Comparison of ENCODE assay signal across 25 cellular contexts in genomic region chr17:63496177-63496576, GRCh38. TPM values are rescaled to one million over a fixed set of nuclear protein-coding genes. Genes with fewer than 3 reads are reported as not detected.
DNase-seq lines count a peak whose midpoint lies in the region; ATAC-seq, FAIRE-seq and TF ChIP-seq lines count a peak whose summit lies in the region.
"Had no signal": no experiment of that assay in that cellular context is flagged by ENCODE, and none has a peak within 500 bp of the region (broad histone marks: within the 10 kb centered on the region; RNA-seq: fewer than 3 reads in every experiment).

No MANE protein-coding gene starts in this region.

- no TSS peak for BruUV-seq in IMR-90 (replicated peaks; lab: Mats Ljungman, UMichigan)

- peaks cover 2% of the 10 kb centered on the region; the same call in 1 of the 2 replicates for H3K27me3 ChIP-seq in H7 (ENCODE audit: control insufficient read depth, insufficient read depth, low read length)
- no peaks in the 10 kb centered on the region for H3K27me3 ChIP-seq in IMR-90 (ENCODE audit: control insufficient read depth, insufficient read depth, low read length)
- peaks cover 10% of the 10 kb centered on the region for H3K27me3 ChIP-seq in osteoblast (ENCODE audit: insufficient read depth, low read length)
- H3K27me3 ChIP-seq: BE2C had no signal

- H2AFZ ChIP-seq in IMR-90 (replicated peaks; ENCODE audit: low read length, poor library complexity) = peak overlapping the region; percentile 9
- no peak overlapping the region for H2AFZ ChIP-seq in osteoblast (ENCODE audit: low read length)
- H2AFZ ChIP-seq: GM23248 had no signal

- H3K9me3 ChIP-seq in IMR-90 (ENCODE audit: control insufficient read depth, insufficient read depth, low read length) = no peaks in the 10 kb centered on the region
- no peaks in the 10 kb centered on the region for H3K9me3 ChIP-seq in kidney (ENCODE audit: control insufficient read depth in 1 of 2, low read length in 2 of 2)
- H3K9me3 ChIP-seq in osteoblast (ENCODE audit: low read depth, low read length) = no peaks in the 10 kb centered on the region
- H3K9me3 ChIP-seq: BE2C had no signal

- H3K27ac ChIP-seq in IMR-90 (ENCODE audit: insufficient read depth, low read length) (0 out of 2 replicates have a peak overlapping the region, but pooled peaks have one; percentile 15), kidney (ENCODE audit: low read depth in 2 of 2, low read length in 2 of 2) (peak overlapping the region; percentile 79 to 87), osteoblast (ENCODE audit: low read depth, low read length) (no peak overlapping the region)
- H3K27ac ChIP-seq: GM23248 had no signal

- H3K79me2 ChIP-seq in osteoblast (ENCODE audit: insufficient read depth, low read length) = no peaks in the 10 kb centered on the region

- H3K36me3 ChIP-seq in H7 (replicated peaks; ENCODE audit: control insufficient read depth, insufficient read depth, low read length) (no peaks in the 10 kb centered on the region), IMR-90 (ENCODE audit: control insufficient read depth, insufficient read depth, low read length) (no peaks in the 10 kb centered on the region), kidney (ENCODE audit: control insufficient read depth in 1 of 2, insufficient read depth in 2 of 2, low read length in 2 of 2) (no peaks in the 10 kb centered on the region), osteoblast (ENCODE audit: insufficient read depth, low read length) (no peaks in the 10 kb centered on the region)

- WGBS in IMR-90 (ENCODE audit: extremely low coverage in 2 of 2, insufficient read length in 1 of 2), 2 experiments = 100% methylated on average over 1 of the region's 12 CpGs; no CpG with 5 or more reads in 1 of the 2 experiments

- H3K9me1 ChIP-seq in IMR-90 (ENCODE audit: insufficient read depth, low read length) = peaks cover 24% of the 10 kb centered on the region

- no peak for TF ChIP-seq POLR2A in IMR-90 (IDR thresholded peaks at IDR 0.05; ENCODE audit: low read depth, low read length)

- POLR2A ChIA-PET in IMR-90 (lab: Charles Lee; ENCODE audit: unreplicated experiment) = no interaction called here

- H3K4me1 ChIP-seq in IMR-90 (ENCODE audit: control insufficient read depth, insufficient read depth, low read length) (peaks cover 27% of the 10 kb centered on the region), kidney (ENCODE audit: control insufficient read depth in 1 of 2, insufficient read depth in 1 of 2, low read depth in 1 of 2, low read length in 2 of 2) (peaks cover 20 to 22% of the 10 kb centered on the region in 2 donors), osteoblast (ENCODE audit: insufficient read depth, low read length) (peaks cover 4% of the 10 kb centered on the region)

- peak overlapping the region in 1 of 2 experiments; percentile 73; a peak in 1 of 4 replicates for H4K8ac ChIP-seq in IMR-90 (ENCODE audit: low read depth in 2 of 2, low read length in 2 of 2)

- H2AK5ac ChIP-seq in IMR-90 (ENCODE audit: low read depth, low read length) = peak overlapping the region; percentile 97

- CTCF ChIA-PET in IMR-90 (lab: Yijun Ruan, JAX) = no interaction called here

- in situ Hi-C loops in IMR-90 (cut with MboI; ENCODE audit: low sequenced_read_pairs) = no loop called here

- intact Hi-C loops in IMR-90 (cut with micrococcal nuclease) (no loop called here), kidney (cut with DNase I) (no loop called here)

- H2BK5ac ChIP-seq in IMR-90 (ENCODE audit: low read depth, low read length, poor library complexity, severe bottlenecking) = peak overlapping the region; percentile 21

- no peak for TF ChIP-seq RAD21 in IMR-90 (IDR thresholded peaks at IDR 0.05; ENCODE audit: low read length)

- H3K79me1 ChIP-seq in IMR-90 (ENCODE audit: low read depth in 1 of 2, low read length in 2 of 2) = peaks cover 0 to 2% of the 10 kb centered on the region in 2 experiments; a peak in 1 of 4 replicates

- H3K14ac ChIP-seq in IMR-90 (replicated peaks; ENCODE audit: low read depth, low read length) = peak overlapping the region; percentile 64

- peak overlapping the region; percentile 83; the same call in 2 of the 3 replicates for H2BK15ac ChIP-seq in IMR-90 (ENCODE audit: low read depth, low read length)

- dilution Hi-C loops in IMR-90 (cut with HindIII; ENCODE audit: low sequenced_read_pairs, unreplicated experiment) = no loop called here

- peak overlapping the region; percentile 98 for H3K4ac ChIP-seq in IMR-90 (ENCODE audit: low read depth, low read length)

- H4K20me1 ChIP-seq in IMR-90 (ENCODE audit: insufficient read depth, low read length) (no peaks in the 10 kb centered on the region), osteoblast (ENCODE audit: insufficient read depth, low read length) (no peaks in the 10 kb centered on the region)

- TF ChIP-seq CTCF in IMR-90 (conservative IDR thresholded peaks at IDR 0.05; ENCODE audit: low read depth, low read length) = no peak
- TF ChIP-seq CTCF in kidney (IDR thresholded peaks at IDR 0.05; ENCODE audit: borderline replicate concordance, extremely low read depth, insufficient read depth) = no peak
- TF ChIP-seq CTCF in osteoblast (IDR thresholded peaks at IDR 0.05; ENCODE audit: extremely low read depth, low read depth, low read length) = no peak

- DNase-seq in H7 (peak; percentile 33), IMR-90 (no peak), kidney (peak; percentile 60), osteoblast (ENCODE audit: insufficient read length, low spot score, missing footprints) (peak; percentile 48), NCI-H1694 (lab: John Stamatoyannopoulos, UW) (no peak)
- no peak for DNase-seq in NK-92 treated with Interleukin-12 subunit alpha and Interleukin-12 subunit beta, amount 100 ng/mL, for 24 hours (lab: John Stamatoyannopoulos, UW)
- DNase-seq: ACHN; BE2C; C1 segment of cervical spinal cord; CD4-positive, CD25-positive, alpha-beta regulatory T cell; COR-L47; DMS 273 treated with DMSO at 0.1 percent for 48 hours; DMS53; DND-41; EL; GM23248; HFFc6 had no signal

- H3K18ac ChIP-seq in IMR-90 (ENCODE audit: low read depth, low read length) = peak overlapping the region; percentile 53; the same call in 1 of the 2 replicates

- peak overlapping the region; percentile 73 for H4K91ac ChIP-seq in IMR-90 (ENCODE audit: insufficient read depth, low read depth, low read length)

- H2AK9ac ChIP-seq in IMR-90 (replicated peaks; ENCODE audit: low read depth, low read length, poor library complexity) = peak overlapping the region; percentile 40

- H3K56ac ChIP-seq in IMR-90 (ENCODE audit: extremely low read depth, insufficient read depth, low read length) = no peak overlapping the region

- FAIRE-seq in kidney (lab: Jason Lieb, UNC) = no peak
- FAIRE-seq: A204.1, GM12878, H54, HTR-8/SVneo had no signal

- ATAC-seq in IMR-90 (ENCODE audit: low read depth) (no peak), HG03135 (IDR thresholded peaks at IDR 0.05; ENCODE audit: unreplicated experiment) (no peak)
- ATAC-seq: GM12878, HCT116 had no signal

- H2BK20ac ChIP-seq in IMR-90 (ENCODE audit: low read depth, low read length) = peak overlapping the region; percentile 77

- H3K23ac ChIP-seq in IMR-90 (ENCODE audit: low read depth, low read length) = no peak overlapping the region

- no peak overlapping the region for H3K4me3 ChIP-seq in H7 (ENCODE audit: insufficient read depth, low read depth, low read length)
- H3K4me3 ChIP-seq in IMR-90 (ENCODE audit: insufficient read depth, low read depth, low read length) = no peak overlapping the region
- no peak overlapping the region for H3K4me3 ChIP-seq in kidney (ENCODE audit: low read length in 2 of 2)
- H3K4me3 ChIP-seq in osteoblast (ENCODE audit: insufficient read depth, low read length) = no peak overlapping the region
- H3K4me3 ChIP-seq: GM12878, GM23248 had no signal

- no peak overlapping the region for H3K4me2 ChIP-seq in IMR-90 (ENCODE audit: low read depth, low read length)
- H3K4me2 ChIP-seq in osteoblast (ENCODE audit: insufficient read depth, low read length) = no peak overlapping the region

- peak overlapping the region; percentile 98 for H2BK120ac ChIP-seq in IMR-90 (ENCODE audit: low read depth, low read length)

- no peak overlapping the region for H4K5ac ChIP-seq in IMR-90 (ENCODE audit: low read depth, low read length)

- H3K9ac ChIP-seq in IMR-90 (ENCODE audit: low read depth, low read length) (no peak overlapping the region), kidney (ENCODE audit: low read length in 2 of 2) (peak overlapping the region in 1 of 2 donors; percentile 10)
- H3K9ac ChIP-seq: GM23248 had no signal

RNA-seq across cellular contexts. Expression of gene ACE, which starts 19.3 kb away (rescaled TPM):
- 4.6 and 7.6 TPM in 2 replicates for total RNA-seq in H7 (2014; rRNA removed; shearing (Covaris generic))
- total RNA-seq in IMR-90 (2012; rRNA removed) = 1.4 TPM in 2 replicates
- polyA plus RNA-seq in IMR-90 (2012; rRNA removed) = 3.5 and 5.8 TPM in 2 replicates
- polyA plus RNA-seq in IMR-90 (2012; cell fraction: cytosol; rRNA removed) = 4.0 and 5.5 TPM in 2 replicates
- 10.1 and 21.1 TPM in 2 replicates for polyA plus RNA-seq in IMR-90 (2012; cell fraction: nucleus; rRNA removed; ENCODE audit: low replicate concordance)
- 4.3 TPM for total RNA-seq in kidney
- polyA plus RNA-seq in kidney (ENCODE audit: insufficient read depth, low read depth, low replicate concordance) = 12.9 TPM
- 10.1 and 17.7 TPM in 2 replicates for total RNA-seq in osteoblast
- polyA plus RNA-seq: GM12878 had no signal

RNA-seq across cellular contexts. Expression of gene KCNH6, which starts 27.0 kb away (rescaled TPM):
- 1.5 and 1.6 TPM in 2 replicates for total RNA-seq in H7 (2014; rRNA removed; shearing (Covaris generic))
- total RNA-seq in IMR-90 (2012; rRNA removed) (0.18 and 0.28 TPM in 2 replicates), kidney (0.57 TPM), osteoblast (not detected in 2 replicates)
- polyA plus RNA-seq in IMR-90 (2012; rRNA removed) (0.17 and 0.32 TPM in 2 replicates), kidney (ENCODE audit: insufficient read depth, low read depth, low replicate concordance) (4.8 TPM)
- polyA plus RNA-seq in IMR-90 (2012; cell fraction: cytosol; rRNA removed) = 0.17 and 0.26 TPM in 2 replicates
- polyA plus RNA-seq in IMR-90 (2012; cell fraction: nucleus; rRNA removed; ENCODE audit: low replicate concordance) = 0.34 and 1.2 TPM in 2 replicates
- total RNA-seq: CD4-positive, CD25-positive, alpha-beta regulatory T cell; CD8-positive, alpha-beta memory T cell; G401; GM12878; GM23248; HFFc6 had no signal
- polyA plus RNA-seq: CD4-positive, CD25-positive, alpha-beta regulatory T cell; CD8-positive, alpha-beta memory T cell; GM12878; GM23248 had no signal

RNA-seq across cellular contexts. Expression of gene CYB561, which starts 50.1 kb away (rescaled TPM):
- total RNA-seq in H7 (2014; rRNA removed; shearing (Covaris generic)) = 29.1 and 34.5 TPM in 2 replicates
- total RNA-seq in IMR-90 (2012; rRNA removed) = 1.1 and 2.5 TPM in 2 replicates
- 3.0 and 3.8 TPM in 2 replicates for polyA plus RNA-seq in IMR-90 (2012; rRNA removed)
- polyA plus RNA-seq in IMR-90 (2012; cell fraction: cytosol; rRNA removed) = 1.8 and 5.0 TPM in 2 replicates
- 2.9 and 8.1 TPM in 2 replicates for polyA plus RNA-seq in IMR-90 (2012; cell fraction: nucleus; rRNA removed; ENCODE audit: low replicate concordance)
- 51.1 TPM for total RNA-seq in kidney
- polyA plus RNA-seq in kidney (ENCODE audit: insufficient read depth, low read depth, low replicate concordance) = 38.4 TPM
- total RNA-seq in osteoblast = 32.2 and 33.6 TPM in 2 replicates
- total RNA-seq: G401 had no signal

RNA-seq across cellular contexts. Expression of gene DCAF7, which starts 54.1 kb away (rescaled TPM):
- 60.8 and 68.2 TPM in 2 replicates for total RNA-seq in H7 (2014; rRNA removed; shearing (Covaris generic))
- total RNA-seq in IMR-90 (2012; rRNA removed) (31.4 and 40.9 TPM in 2 replicates), kidney (81.0 TPM), osteoblast (23.3 and 24.6 TPM in 2 replicates)
- polyA plus RNA-seq in IMR-90 (2012; rRNA removed) (52.4 and 52.8 TPM in 2 replicates), kidney (ENCODE audit: insufficient read depth, low read depth, low replicate concordance) (19.9 TPM)
- polyA plus RNA-seq in IMR-90 (2012; cell fraction: cytosol; rRNA removed) = 27.7 and 39.4 TPM in 2 replicates
- 31.4 and 38.7 TPM in 2 replicates for polyA plus RNA-seq in IMR-90 (2012; cell fraction: nucleus; rRNA removed; ENCODE audit: low replicate concordance)

Comparison
In these comparisons a context has a peak if more than half of its experiments do, and no peak if none do; other contexts are left out.
1. DNase-seq: peak in H7 (single experiment), kidney (single experiment) and osteoblast (single experiment); none in IMR-90 (single experiment), NCI-H1694 (single experiment) and NK-92 treated with Interleukin-12 subunit alpha and Interleukin-12 subunit beta, amount 100 ng/mL, for 24 hours (single experiment).